31 cellular contexts compared by ENCODE assay signal in the genomic region with DNA sequence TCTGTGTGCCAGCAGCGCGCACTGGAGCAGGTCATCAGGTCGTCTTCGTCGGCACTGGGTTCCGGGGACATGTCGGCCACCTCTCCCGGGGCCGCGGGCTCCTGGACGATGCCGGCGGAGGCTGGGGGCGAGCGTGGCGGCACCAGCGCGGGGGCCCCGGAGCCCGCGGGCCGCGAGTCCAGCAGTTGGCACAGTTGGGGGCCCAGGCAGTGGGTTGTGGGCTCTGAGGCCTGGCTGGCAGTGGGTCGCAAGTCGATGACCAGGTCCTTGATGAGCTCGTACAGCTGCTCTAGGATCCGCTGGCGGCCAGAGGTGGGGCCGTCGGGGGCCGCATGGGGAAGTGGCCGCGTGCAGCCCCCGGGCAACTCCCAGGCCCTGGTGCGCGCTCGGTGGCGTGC.
"Had no signal": no experiment of that assay in that cellular context is flagged by ENCODE, and none has a peak within 500 bp of the region (broad histone marks: within the 10 kb centered on the region; RNA-seq: fewer than 3 reads in every experiment).

No MANE protein-coding gene starts in this region.

- H3K4me1 ChIP-seq: adrenal gland, body of pancreas, foreskin keratinocyte, gastrocnemius medialis had no signal

- H3K27me3 ChIP-seq: adrenal gland, body of pancreas, gastrocnemius medialis had no signal

- H3K4me1 Mint-ChIP-seq: activated CD8-positive, alpha-beta memory T cell treated with anti-CD3 and anti-CD28 coated beads, Interleukin-2, amount 10 ng/mL, durations not matched to agents 7 days and 5 days; activated naive CD4-positive, alpha-beta T cell treated with anti-CD3 and anti-CD28 coated beads, Interleukin-2, amount 50 U/mL, for 24 hours; activated naive CD8-positive, alpha-beta T cell treated with anti-CD3 and anti-CD28 coated beads for 36 hours; activated naive CD8-positive, alpha-beta T cell treated with anti-CD3 and anti-CD28 coated beads, Interleukin-2, amount 50 U/mL, for 24 hours; WTC11 had no signal

- H3K27ac ChIP-seq: adrenal gland, body of pancreas, esophagus muscularis mucosa, foreskin keratinocyte, gastrocnemius medialis, VCaP had no signal

- ATAC-seq: activated CD8-positive, alpha-beta memory T cell treated with anti-CD3 and anti-CD28 coated beads, Interleukin-2, amount 10 ng/mL, durations not matched to agents 7 days and 5 days; activated CD8-positive, alpha-beta T cell treated with anti-CD3 and anti-CD28 coated beads, Interleukin-2, amount 10 ng/mL, durations not matched to agents 7 days and 5 days; activated naive CD8-positive, alpha-beta T cell treated with anti-CD3 and anti-CD28 coated beads, Interleukin-2, amount 50 U/mL, for 24 hours; body of pancreas; effector memory CD8-positive, alpha-beta T cell; foreskin keratinocyte; gastrocnemius medialis; WTC11 had no signal

- DNase-seq: activated CD4-positive, alpha-beta memory T cell treated with anti-CD3 and anti-CD28 coated beads for 36 hours; activated CD4-positive, alpha-beta T cell treated with anti-CD3 and anti-CD28 coated beads for 1 hour; activated CD4-positive, alpha-beta T cell treated with anti-CD3 and anti-CD28 coated beads for 4 hours; activated CD8-positive, alpha-beta memory T cell treated with anti-CD3 and anti-CD28 coated beads, Interleukin-2, amount 10 ng/mL, durations not matched to agents 7 days and 5 days; activated CD8-positive, alpha-beta memory T cell treated with anti-CD3 and anti-CD28 coated beads, Interleukin-2, amount 50 U/mL, for 4 hours; activated CD8-positive, alpha-beta T cell treated with anti-CD3 and anti-CD28 coated beads, Interleukin-2, amount 10 ng/mL, durations not matched to agents 7 days and 5 days; activated effector memory CD4-positive, alpha-beta T cell treated with anti-CD3 and anti-CD28 coated beads, Interleukin-2, amount 50 U/mL, for 16 hours; activated naive CD4-positive, alpha-beta T cell treated with anti-CD3 and anti-CD28 coated beads for 36 hours; activated naive CD8-positive, alpha-beta T cell treated with anti-CD3 and anti-CD28 coated beads for 36 hours; activated naive CD8-positive, alpha-beta T cell treated with anti-CD3 and anti-CD28 coated beads, Interleukin-2, amount 50 U/mL, for 24 hours; activated T-cell treated with anti-CD3 and anti-CD28 coated beads, Interleukin-2, amount 50 U/mL, for 1 hour; activated T-cell treated with anti-CD3 and anti-CD28 coated beads, Interleukin-2, amount 50 U/mL, for 48 hours; adrenal gland; amygdala; body of pancreas; caudate nucleus; cortex of kidney; dermis blood vessel endothelial cell; effector CD4-positive, alpha-beta T cell; effector memory CD8-positive, alpha-beta T cell; erythroblast; foreskin keratinocyte; gastrocnemius medialis; glutamatergic neuron; T-helper 2 cell had no signal

- H3K36me3 ChIP-seq: adrenal gland, esophagus muscularis mucosa, gastrocnemius medialis had no signal

- H3K27me3 Mint-ChIP-seq: activated CD8-positive, alpha-beta memory T cell treated with anti-CD3 and anti-CD28 coated beads, Interleukin-2, amount 10 ng/mL, durations not matched to agents 7 days and 5 days; activated naive CD4-positive, alpha-beta T cell treated with anti-CD3 and anti-CD28 coated beads, Interleukin-2, amount 50 U/mL, for 24 hours; activated naive CD8-positive, alpha-beta T cell treated with anti-CD3 and anti-CD28 coated beads, Interleukin-2, amount 50 U/mL, for 24 hours; effector memory CD8-positive, alpha-beta T cell had no signal

- H3K9me3 Mint-ChIP-seq: activated CD4-positive, alpha-beta memory T cell treated with anti-CD3 and anti-CD28 coated beads for 36 hours; activated naive CD4-positive, alpha-beta T cell treated with anti-CD3 and anti-CD28 coated beads for 36 hours; activated naive CD4-positive, alpha-beta T cell treated with anti-CD3 and anti-CD28 coated beads, Interleukin-2, amount 50 U/mL, for 24 hours; activated naive CD8-positive, alpha-beta T cell treated with anti-CD3 and anti-CD28 coated beads for 36 hours; activated naive CD8-positive, alpha-beta T cell treated with anti-CD3 and anti-CD28 coated beads, Interleukin-2, amount 50 U/mL, for 24 hours; activated T-helper 1 cell treated with anti-CD3 and anti-CD28 coated beads, Interleukin-12 subunit alpha, Interleukin-12 subunit beta, Interleukin-2, Interleukin-4 antibody, amounts not matched to agents 30 ng/mL and 10 ng/mL and 1 ng/mL, durations not matched to agents 14 hours and 24 hours and 36 hours; activated T-helper 2 cell treated with anti-CD3 and anti-CD28 coated beads, Interferon-gamma antibody, Interleukin-2, Interleukin-4, amounts not matched to agents 10 μg/mL and 5 μg/mL and 100 μg/mL, durations not matched to agents 14 hours and 24 hours and 36 hours; WTC11 had no signal

- H3K27ac Mint-ChIP-seq: activated CD4-positive, alpha-beta memory T cell treated with anti-CD3 and anti-CD28 coated beads for 36 hours; activated CD8-positive, alpha-beta memory T cell treated with anti-CD3 and anti-CD28 coated beads, Interleukin-2, amount 10 ng/mL, durations not matched to agents 7 days and 5 days; activated CD8-positive, alpha-beta T cell treated with anti-CD3 and anti-CD28 coated beads, Interleukin-2, amount 10 ng/mL, durations not matched to agents 7 days and 5 days; activated naive CD4-positive, alpha-beta T cell treated with anti-CD3 and anti-CD28 coated beads for 36 hours; activated naive CD4-positive, alpha-beta T cell treated with anti-CD3 and anti-CD28 coated beads, Interleukin-2, amount 50 U/mL, for 24 hours; activated naive CD8-positive, alpha-beta T cell treated with anti-CD3 and anti-CD28 coated beads for 36 hours; activated naive CD8-positive, alpha-beta T cell treated with anti-CD3 and anti-CD28 coated beads, Interleukin-2, amount 50 U/mL, for 24 hours; activated T-helper 1 cell treated with anti-CD3 and anti-CD28 coated beads, Interleukin-12 subunit alpha, Interleukin-12 subunit beta, Interleukin-2, Interleukin-4 antibody, amounts not matched to agents 30 ng/mL and 10 ng/mL and 1 ng/mL, durations not matched to agents 14 hours and 24 hours and 36 hours; activated T-helper 2 cell treated with anti-CD3 and anti-CD28 coated beads, Interferon-gamma antibody, Interleukin-2, Interleukin-4, amounts not matched to agents 10 μg/mL and 5 μg/mL and 100 μg/mL, durations not matched to agents 14 hours and 24 hours and 36 hours; effector memory CD8-positive, alpha-beta T cell; WTC11 had no signal

- H3K9me3 ChIP-seq: adrenal gland, body of pancreas, esophagus muscularis mucosa, gastrocnemius medialis had no signal

- H3K4me3 ChIP-seq: adrenal gland, body of pancreas, esophagus muscularis mucosa, gastrocnemius medialis had no signal

- H3K4me3 Mint-ChIP-seq: activated CD4-positive, alpha-beta memory T cell treated with anti-CD3 and anti-CD28 coated beads for 36 hours; activated CD8-positive, alpha-beta memory T cell treated with anti-CD3 and anti-CD28 coated beads, Interleukin-2, amount 10 ng/mL, durations not matched to agents 7 days and 5 days; activated CD8-positive, alpha-beta T cell treated with anti-CD3 and anti-CD28 coated beads, Interleukin-2, amount 10 ng/mL, durations not matched to agents 7 days and 5 days; activated naive CD4-positive, alpha-beta T cell treated with anti-CD3 and anti-CD28 coated beads for 36 hours; activated naive CD4-positive, alpha-beta T cell treated with anti-CD3 and anti-CD28 coated beads, Interleukin-2, amount 50 U/mL, for 24 hours; activated naive CD8-positive, alpha-beta T cell treated with anti-CD3 and anti-CD28 coated beads for 36 hours; activated naive CD8-positive, alpha-beta T cell treated with anti-CD3 and anti-CD28 coated beads, Interleukin-2, amount 50 U/mL, for 24 hours; activated T-helper 1 cell treated with anti-CD3 and anti-CD28 coated beads, Interleukin-12 subunit alpha, Interleukin-12 subunit beta, Interleukin-2, Interleukin-4 antibody, amounts not matched to agents 30 ng/mL and 10 ng/mL and 1 ng/mL, durations not matched to agents 14 hours and 24 hours and 36 hours; effector memory CD8-positive, alpha-beta T cell; WTC11 had no signal
